Comparison of ENCODE assay signal across 8 cellular contexts in genomic region chr6:110999634-111000270, GRCh38. TPM values are rescaled to one million over a fixed set of nuclear protein-coding genes. Genes with fewer than 3 reads are reported as not detected.
DNase-seq lines count a peak whose midpoint lies in the region; ATAC-seq, FAIRE-seq and TF ChIP-seq lines count a peak whose summit lies in the region.

No MANE protein-coding gene starts in this region.

- WGBS in thyroid gland, 2 donors, result 60 to 71% methylated on average over 2 of the region's 2 CpGs

- no peaks in the 10 kb centered on the region for H3K4me1 Mint-ChIP-seq in MCF 10A (ENCODE audit: insufficient read depth, unreplicated experiment)

- H3K36me3 Mint-ChIP-seq in MCF 10A (ENCODE audit: insufficient read depth, unreplicated experiment), result peaks cover 90% of the 10 kb centered on the region

- TSS peak; percentile 12 for BruUV-seq in MCF 10A (replicated peaks; lab: Mats Ljungman, UMichigan)

- no peak for ATAC-seq in HG03565 (IDR thresholded peaks at IDR 0.05; ENCODE audit: unreplicated experiment)
- ATAC-seq in GM18868 (IDR thresholded peaks at IDR 0.05; ENCODE audit: unreplicated experiment), result no peak

- POLR2A ChIA-PET in MCF 10A (lab: Yijun Ruan, JAX), result interaction anchor here (0.7 kb wide), 1 partner anchor 125 kb away, joined by 3 read pairs; the partner anchor contains the start of gene AMD1

- peak; percentile 57 for FAIRE-seq in RCC 7860 (lab: Jason Lieb, UNC)

- H3K4me3 Mint-ChIP-seq in MCF 10A (ENCODE audit: unreplicated experiment), result no peak overlapping the region

- peak; percentile 35 for DNase-seq in MCF 10A (ENCODE audit: unreplicated experiment)
- DNase-seq in breast epithelium (ENCODE audit: low spot score in 2 of 2), result no peak
- peak; percentile 9 for DNase-seq in RCC 7860 (ENCODE audit: low spot score)
- DNase-seq in fibroblast of villous mesenchyme (ENCODE audit: low read depth), result peak; percentile 55
- no peak for DNase-seq in thyroid gland
- DNase-seq in LoVo (ENCODE audit: low spot score), result no peak

- H3K4me3 ChIP-seq in breast epithelium (no peak overlapping the region), fibroblast of villous mesenchyme (ENCODE audit: low read depth, low read length) (no peak overlapping the region), thyroid gland (replicated peaks in 1 of 3) (no peak overlapping the region)

- H3K27me3 ChIP-seq in breast epithelium (no peaks in the 10 kb centered on the region), thyroid gland (no peaks in the 10 kb centered on the region)

- no peaks in the 10 kb centered on the region for H3K9me3 ChIP-seq in breast epithelium
- H3K9me3 ChIP-seq in thyroid gland, result no peaks in the 10 kb centered on the region

- no peak for TF ChIP-seq POLR2A in breast epithelium (IDR thresholded peaks at IDR 0.05)
- TF ChIP-seq POLR2A in thyroid gland (IDR thresholded peaks at IDR 0.05), result no peak

- no peaks in the 10 kb centered on the region for H3K4me1 ChIP-seq in breast epithelium
- peaks cover 6% of the 10 kb centered on the region in 2 donors for H3K4me1 ChIP-seq in thyroid gland

- intact Hi-C loops in MCF 10A (cut with micrococcal nuclease) (loop anchor here (1.0 to 5.0 kb wide), 2 partner anchors 317 to 471 kb away; no protein-coding TSS in a partner anchor), breast epithelium (cut with DNase I; ENCODE audit: low total_unique reads) (no loop called here), thyroid gland (cut with DNase I) (no loop called here)

- peak; percentile 49 for TF ChIP-seq CTCF in MCF 10A (IDR thresholded peaks at IDR 0.05; ENCODE audit: unreplicated experiment)
- TF ChIP-seq CTCF in breast epithelium (IDR thresholded peaks at IDR 0.05), result peak in 1 of 3 donors; percentile 35
- peak; percentile 46 for TF ChIP-seq CTCF in fibroblast of villous mesenchyme (IDR thresholded peaks at IDR 0.05; ENCODE audit: insufficient read depth, low read depth, low read length)
- TF ChIP-seq CTCF in thyroid gland (IDR thresholded peaks at IDR 0.05), result peak in 4 of 6 experiments; percentile 19 to 68 (median 58)

- no peak overlapping the region for H3K27ac ChIP-seq in breast epithelium
- H3K27ac ChIP-seq in thyroid gland, result no peak overlapping the region

- H3K27me3 Mint-ChIP-seq in MCF 10A (ENCODE audit: insufficient read depth, unreplicated experiment), result no peaks in the 10 kb centered on the region

- no peaks in the 10 kb centered on the region for H3K9me3 Mint-ChIP-seq in MCF 10A (ENCODE audit: unreplicated experiment)

- H3K36me3 ChIP-seq in breast epithelium, result no peaks in the 10 kb centered on the region
- H3K36me3 ChIP-seq in thyroid gland, result peaks cover 19 to 21% of the 10 kb centered on the region in 2 donors

- CTCF ChIA-PET in MCF 10A (lab: Yijun Ruan, JAX), result interaction anchor here (0.6 to 1.5 kb wide), 12 partner anchors 10 to 478 kb away, joined by 3 to 5 read pairs (median 3); no protein-coding TSS in a partner anchor

- H3K27ac Mint-ChIP-seq in MCF 10A (ENCODE audit: low read depth, unreplicated experiment), result no peak overlapping the region

RNA-seq across cellular contexts. Expression of gene RPF2, which starts 17.9 kb away (rescaled TPM):
- 78.8 and 85.4 TPM in 2 replicates for total RNA-seq in MCF 10A (2022)
- 10 to 100 TPM; 20.9 to 27.9 (median 21.3) TPM for total RNA-seq in breast epithelium
- total RNA-seq in fibroblast of villous mesenchyme, result 21.3 and 34.5 TPM in 2 replicates
- total RNA-seq in thyroid gland, result 10 to 100 TPM; 20.2 to 34.6 (median 23.9) TPM

RNA-seq across cellular contexts. Expression of gene GTF3C6, which starts 41.2 kb away (rescaled TPM):
- total RNA-seq in MCF 10A (2022) (96.8 and 96.9 TPM in 2 replicates), breast epithelium (10 to 100 TPM; 26.6 to 29.6 (median 28.5) TPM), fibroblast of villous mesenchyme (47.4 and 65.2 TPM in 2 replicates), thyroid gland (10 to 100 TPM; 16.0 to 49.8 (median 39.9) TPM)

Comparison
In these comparisons a context has a peak if more than half of its experiments do, and no peak if none do; other contexts are left out.
1. DNase-seq: peak in MCF 10A (single experiment), RCC 7860 (single experiment) and fibroblast of villous mesenchyme (single experiment); none in breast epithelium (0 of 2), thyroid gland (0 of 2) and LoVo (single experiment).